ENCODE assay signal across 8 cellular contexts in the genomic region with DNA sequence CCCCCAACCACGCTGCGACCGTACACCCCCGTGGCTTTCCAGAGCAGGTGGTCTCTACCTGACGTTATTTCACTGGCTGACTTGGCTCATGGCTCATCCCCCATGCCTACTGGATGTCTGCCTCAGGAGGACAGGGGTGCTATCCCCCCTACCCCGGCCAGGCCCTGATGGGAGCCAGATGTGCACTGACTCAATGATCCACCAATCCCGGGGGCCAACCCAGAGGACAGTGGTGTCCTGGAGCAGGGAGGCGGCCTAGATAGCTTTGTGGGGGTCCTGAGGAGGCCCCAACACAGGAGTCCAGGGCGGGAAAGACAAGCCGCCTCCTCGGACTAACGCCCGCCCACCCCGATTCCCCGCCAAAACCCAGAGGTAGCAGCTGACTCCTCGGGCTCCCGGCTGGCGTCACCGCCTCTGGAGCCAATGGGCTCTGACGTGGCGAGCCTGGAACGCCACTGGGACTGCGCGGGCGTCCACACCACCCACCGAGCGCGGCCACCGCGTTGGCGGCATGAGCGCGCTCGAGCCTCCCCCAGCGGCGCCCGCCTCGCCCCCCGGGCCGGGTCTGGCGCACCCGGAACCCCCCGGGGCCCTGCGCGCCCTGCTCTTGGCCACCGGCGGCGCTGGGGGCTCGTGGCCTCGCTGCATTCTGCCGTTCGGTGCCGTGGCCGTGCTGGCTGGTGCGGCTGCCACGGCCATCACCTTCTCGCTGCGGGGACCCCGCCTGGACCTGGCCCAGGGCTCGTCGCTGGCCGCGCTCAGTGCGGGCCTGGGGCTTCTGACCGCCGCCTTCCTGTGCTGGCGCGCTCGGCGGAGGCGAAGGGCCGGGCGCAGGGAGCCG. TPM values are rescaled to one million over a fixed set of nuclear protein-coding genes. Genes with fewer than 3 reads are reported as not detected.
A peak's percentile ranks its signal among the peaks of the same experiment; 100 is the strongest.
DNase-seq lines count a peak whose midpoint lies in the region; ATAC-seq and TF ChIP-seq lines count a peak whose summit lies in the region.

No MANE protein-coding gene starts in this region.

- H3K27ac ChIP-seq in HUES48 (ENCODE audit: low read depth, low read length) = peak overlapping the region; percentile 39
- H3K27ac ChIP-seq in PC-9 = no peak overlapping the region
- H3K27ac ChIP-seq in liver (ENCODE audit: low read depth in 1 of 2, low read length in 2 of 2) = peak overlapping the region in 1 of 2 donors; percentile 35
- no peak overlapping the region for H3K27ac ChIP-seq in thoracic aorta

- WGBS in liver = 8% methylated on average over 74 of the region's 74 CpGs

- peaks cover 27% of the 10 kb centered on the region; the same call in 1 of the 2 replicates for H3F3A ChIP-seq in PC-9 (ENCODE audit: insufficient read depth, low read depth)

- TF ChIP-seq RAD21 in liver (IDR thresholded peaks at IDR 0.05) = no peak

- intact Hi-C loops in PC-9 (cut with micrococcal nuclease; ENCODE audit: unreplicated experiment) = no loop called here

- H4K20me1 ChIP-seq in PC-9 (ENCODE audit: insufficient read depth) = peaks cover 6% of the 10 kb centered on the region; the same call in 1 of the 2 replicates

- TF ChIP-seq CTCF in PC-9 (conservative IDR thresholded peaks at IDR 0.05) (no peak), liver (IDR thresholded peaks at IDR 0.05; ENCODE audit: low read depth, low read length, missing input control) (no peak), thoracic aorta (IDR thresholded peaks at IDR 0.05) (peak; percentile 12)

- CTCF ChIA-PET in PC-9 (lab: Charles Lee) = no interaction called here

- peak overlapping the region; percentile 98 for H3K4me2 ChIP-seq in PC-9

- H3K9me2 ChIP-seq in PC-9 (ENCODE audit: insufficient read depth) = no peaks in the 10 kb centered on the region

- peak overlapping the region; percentile 57; the same call in 1 of the 2 replicates for H2AFZ ChIP-seq in PC-9

- no peaks in the 10 kb centered on the region for H3K79me2 ChIP-seq in PC-9 (ENCODE audit: low read depth)

- peak overlapping the region; percentile 52; the same call in 1 of the 2 replicates for H3K9ac ChIP-seq in HUES48 (ENCODE audit: low read depth, low read length)
- H3K9ac ChIP-seq in liver (ENCODE audit: low read depth in 1 of 2, low read length in 2 of 2) = no peak overlapping the region

- peak; percentile 82 for DNase-seq in DMS79 treated with DMSO at 0.1 percent for 48 hours (lab: John Stamatoyannopoulos, UW)
- peak in 1 of 2 experiments; percentile 67 for DNase-seq in PC-9
- peak; percentile 61 for DNase-seq in dermis blood vessel endothelial cell
- DNase-seq in thoracic aorta (ENCODE audit: low spot score) = no peak
- DNase-seq in stimulated activated CD4-positive, alpha-beta T cell treated with anti-CD3 and anti-CD28 coated beads, Interleukin-12 subunit alpha, Interleukin-12 subunit beta, amount 100 ng/mL, for 4 hours = no peak

- no peak for ATAC-seq in thoracic aorta (ENCODE audit: insufficient number of reproducible peaks, low FRiP score, low read depth)
- no peak for ATAC-seq in HG03175 (IDR thresholded peaks at IDR 0.05; ENCODE audit: unreplicated experiment)

- H3K4me3 ChIP-seq in HUES48 (ENCODE audit: low read depth, low read length) (peak overlapping the region; percentile 60; the same call in 1 of the 2 replicates), PC-9 (peak overlapping the region; percentile 56; the same call in 1 of the 2 replicates), liver (ENCODE audit: low read depth in 1 of 3, low read length in 3 of 3) (peak overlapping the region in 2 of 3 donors; percentile 11 to 51), thoracic aorta (peak overlapping the region; percentile 73)

- H3K9me3 ChIP-seq in HUES48 (ENCODE audit: control insufficient read depth, insufficient read depth, low read length) (no peaks in the 10 kb centered on the region), PC-9 (ENCODE audit: insufficient read depth, low read depth) (no peaks in the 10 kb centered on the region), liver (ENCODE audit: control insufficient read depth in 4 of 4, low read length in 3 of 4) (no peaks in the 10 kb centered on the region), thoracic aorta (no peaks in the 10 kb centered on the region)

- no TSS peak for BruUV-seq in PC-9 (replicated peaks; lab: Mats Ljungman, UMichigan)

- peaks cover 3% of the 10 kb centered on the region for H3K36me3 ChIP-seq in HUES48 (ENCODE audit: control insufficient read depth, insufficient read depth, low read length)
- no peaks in the 10 kb centered on the region for H3K36me3 ChIP-seq in PC-9 (ENCODE audit: low read depth)
- H3K36me3 ChIP-seq in liver (ENCODE audit: control insufficient read depth in 4 of 4, insufficient read depth in 3 of 4, low read depth in 1 of 4, low read length in 3 of 4) = no peaks in the 10 kb centered on the region
- H3K36me3 ChIP-seq in thoracic aorta = no peaks in the 10 kb centered on the region

- POLR2A ChIA-PET in PC-9 (lab: Charles Lee; ENCODE audit: unreplicated experiment) = interaction anchor here (0.6 kb wide), 2 partner anchors 10 to 301 kb away, joined by 3 to 7 read pairs; no protein-coding TSS in a partner anchor

- H3K27me3 ChIP-seq in HUES48 (ENCODE audit: control insufficient read depth, insufficient read depth, low read length) = peaks cover 39% of the 10 kb centered on the region
- no peaks in the 10 kb centered on the region for H3K27me3 ChIP-seq in PC-9 (ENCODE audit: insufficient read depth, low read depth)
- no peaks in the 10 kb centered on the region for H3K27me3 ChIP-seq in liver (ENCODE audit: control insufficient read depth in 4 of 4, insufficient read depth in 4 of 4, low read length in 3 of 4)
- no peaks in the 10 kb centered on the region for H3K27me3 ChIP-seq in thoracic aorta (replicated peaks; ENCODE audit: insufficient read depth)

- H3K4me1 ChIP-seq in HUES48 (ENCODE audit: control insufficient read depth, insufficient read depth, low read length) = peaks cover 16% of the 10 kb centered on the region
- H3K4me1 ChIP-seq in PC-9 (replicated peaks; ENCODE audit: insufficient read depth) = peaks cover 24% of the 10 kb centered on the region; the same call in 1 of the 2 replicates
- H3K4me1 ChIP-seq in liver (ENCODE audit: control insufficient read depth in 4 of 4, insufficient read depth in 4 of 4, low read length in 3 of 4) = peaks cover 29 to 50% (median 36%) of the 10 kb centered on the region in 4 donors
- peaks cover 24 to 32% of the 10 kb centered on the region in 2 donors for H3K4me1 ChIP-seq in thoracic aorta (ENCODE audit: control insufficient read depth in 1 of 2, low read depth in 2 of 2)

TF ChIP-seq in liver, 16 proteins besides CTCF, POLR2A, EP300 and RAD21 (continues in another document):
- TF ChIP-seq TAF1 (conservative IDR thresholded peaks at IDR 0.05) = no peak
- no peak for TF ChIP-seq GABPA (IDR thresholded peaks at IDR 0.05 in 1 of 2, conservative IDR thresholded peaks at IDR 0.05 in 1 of 2)
- TF ChIP-seq HNF4G (IDR thresholded peaks at IDR 0.05) = no peak
- TF ChIP-seq RXRA (IDR thresholded peaks at IDR 0.05) = no peak
- TF ChIP-seq ZBTB33 (IDR thresholded peaks at IDR 0.05) = no peak
- no peak for TF ChIP-seq YY1 (IDR thresholded peaks at IDR 0.05)
- TF ChIP-seq NR2F2 (IDR thresholded peaks at IDR 0.05) = no peak
- TF ChIP-seq JUND (IDR thresholded peaks at IDR 0.05) = no peak
- TF ChIP-seq, protein P1, sequence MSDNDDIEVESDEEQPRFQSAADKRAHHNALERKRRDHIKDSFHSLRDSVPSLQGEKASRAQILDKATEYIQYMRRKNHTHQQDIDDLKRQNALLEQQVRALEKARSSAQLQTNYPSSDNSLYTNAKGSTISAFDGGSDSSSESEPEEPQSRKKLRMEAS (IDR thresholded peaks at IDR 0.05) = no peak
- no peak for TF ChIP-seq FOXA1 (IDR thresholded peaks at IDR 0.05)
- no peak for TF ChIP-seq SP1 (IDR thresholded peaks at IDR 0.05)
- no peak for TF ChIP-seq ATF3 (IDR thresholded peaks at IDR 0.05)
- TF ChIP-seq HNF4A (conservative IDR thresholded peaks at IDR 0.05) = no peak

RNA-seq across cellular contexts. Expression of gene NTN3, which starts 3.6 kb away (rescaled TPM):
- total RNA-seq in PC-9 (2021) (0.87 and 0.90 TPM in 2 replicates), dermis blood vessel endothelial cell (not detected in 2 replicates), liver (1 to 10 TPM in 1 of 2 donors, under 1 TPM in 1; 0.19 to 2.3 TPM), thoracic aorta (under 1 TPM in 1 of 2 donors, not detected in 1; 0.28 TPM)
- polyA plus RNA-seq in liver = under 1 TPM in 1 of 2 donors, not detected in 1; 0.28 TPM

RNA-seq across cellular contexts. Expression of gene TBC1D24, which starts 7.4 kb away (rescaled TPM):
- 30.0 and 34.2 TPM in 2 replicates for total RNA-seq in PC-9 (2021)
- 15.3 and 18.1 TPM in 2 replicates for total RNA-seq in dermis blood vessel endothelial cell
- total RNA-seq in liver = 10 to 100 TPM; 14.6 to 22.3 TPM
- polyA plus RNA-seq in liver = 1 to 10 TPM; 8.4 TPM
- 10 to 100 TPM; 14.5 to 15.0 TPM for total RNA-seq in thoracic aorta

RNA-seq across cellular contexts. Expression of gene TEDC2, which starts 7.6 kb away (rescaled TPM):
- total RNA-seq in PC-9 (2021) = 26.3 and 28.0 TPM in 2 replicates
- total RNA-seq in dermis blood vessel endothelial cell = 6.3 and 7.0 TPM in 2 replicates
- total RNA-seq in liver = 1 to 10 TPM in 1 of 2 donors, under 1 TPM in 1; 0.84 to 6.7 TPM
- 1 to 10 TPM in 1 of 2 donors, under 1 TPM in 1; 0.71 to 1.3 TPM for polyA plus RNA-seq in liver
- under 1 TPM in 1 of 2 donors, not detected in 1; 0.27 TPM for total RNA-seq in thoracic aorta

RNA-seq across cellular contexts. Expression of gene CCNF, which starts 38.3 kb away (rescaled TPM):
- total RNA-seq in PC-9 (2021) (53.4 and 69.0 TPM in 2 replicates), dermis blood vessel endothelial cell (22.3 and 53.1 TPM in 2 replicates), liver (10 to 100 TPM in 1 of 2 donors, 1 to 10 TPM in 1; 1.8 to 46.3 TPM), thoracic aorta (1 to 10 TPM in 1 of 2 donors, under 1 TPM in 1; 0.68 to 1.5 TPM)
- polyA plus RNA-seq in liver = 1 to 10 TPM in 1 of 2 donors, under 1 TPM in 1; 0.88 to 1.8 TPM

RNA-seq across cellular contexts. Expression of gene ATP6V0C, which starts 46.2 kb away (rescaled TPM):
- total RNA-seq in PC-9 (2021) = 205 and 249 TPM in 2 replicates
- total RNA-seq in dermis blood vessel endothelial cell = 8.2 and 14.9 TPM in 2 replicates
- 10 to 100 TPM; 17.6 to 27.3 TPM for total RNA-seq in liver
- polyA plus RNA-seq in liver = 100 to 1,000 TPM in 1 of 2 donors, 10 to 100 TPM in 1; 93.8 to 132 TPM
- total RNA-seq in thoracic aorta = 10 to 100 TPM; 42.5 to 51.3 TPM

Comparison
In these comparisons a context has a peak if more than half of its experiments do, and no peak if none do; other contexts are left out.
1. DNase-seq: peak in DMS79 treated with DMSO at 0.1 percent for 48 hours (single experiment) and dermis blood vessel endothelial cell (single experiment); none in thoracic aorta (single experiment) and stimulated activated CD4-positive, alpha-beta T cell treated with anti-CD3 and anti-CD28 coated beads, Interleukin-12 subunit alpha, Interleukin-12 subunit beta, amount 100 ng/mL, for 4 hours (single experiment).
2. Peak in every context shown above with its lines, with median percentiles within 50 percentile points of each other: H3K4me3 ChIP-seq.